ENCODE assay signal across 2 cellular contexts in genomic region chr5:10649518-10650410, GRCh38.
TF ChIP-seq lines count a peak whose summit lies in the region.

No MANE protein-coding gene starts in this region.

TF ChIP-seq in HEK293, 187 proteins besides CTCF, POLR2A, EP300 and RAD21 (continued from another document):
- no peak for TF ChIP-seq REPIN1 (tag by site-specific recombination; IDR thresholded peaks at IDR 0.05; ENCODE audit: low read depth)
- no peak for TF ChIP-seq BCL11A (tag by site-specific recombination; IDR thresholded peaks at IDR 0.05; ENCODE audit: low read depth)
- TF ChIP-seq, protein P1, sequence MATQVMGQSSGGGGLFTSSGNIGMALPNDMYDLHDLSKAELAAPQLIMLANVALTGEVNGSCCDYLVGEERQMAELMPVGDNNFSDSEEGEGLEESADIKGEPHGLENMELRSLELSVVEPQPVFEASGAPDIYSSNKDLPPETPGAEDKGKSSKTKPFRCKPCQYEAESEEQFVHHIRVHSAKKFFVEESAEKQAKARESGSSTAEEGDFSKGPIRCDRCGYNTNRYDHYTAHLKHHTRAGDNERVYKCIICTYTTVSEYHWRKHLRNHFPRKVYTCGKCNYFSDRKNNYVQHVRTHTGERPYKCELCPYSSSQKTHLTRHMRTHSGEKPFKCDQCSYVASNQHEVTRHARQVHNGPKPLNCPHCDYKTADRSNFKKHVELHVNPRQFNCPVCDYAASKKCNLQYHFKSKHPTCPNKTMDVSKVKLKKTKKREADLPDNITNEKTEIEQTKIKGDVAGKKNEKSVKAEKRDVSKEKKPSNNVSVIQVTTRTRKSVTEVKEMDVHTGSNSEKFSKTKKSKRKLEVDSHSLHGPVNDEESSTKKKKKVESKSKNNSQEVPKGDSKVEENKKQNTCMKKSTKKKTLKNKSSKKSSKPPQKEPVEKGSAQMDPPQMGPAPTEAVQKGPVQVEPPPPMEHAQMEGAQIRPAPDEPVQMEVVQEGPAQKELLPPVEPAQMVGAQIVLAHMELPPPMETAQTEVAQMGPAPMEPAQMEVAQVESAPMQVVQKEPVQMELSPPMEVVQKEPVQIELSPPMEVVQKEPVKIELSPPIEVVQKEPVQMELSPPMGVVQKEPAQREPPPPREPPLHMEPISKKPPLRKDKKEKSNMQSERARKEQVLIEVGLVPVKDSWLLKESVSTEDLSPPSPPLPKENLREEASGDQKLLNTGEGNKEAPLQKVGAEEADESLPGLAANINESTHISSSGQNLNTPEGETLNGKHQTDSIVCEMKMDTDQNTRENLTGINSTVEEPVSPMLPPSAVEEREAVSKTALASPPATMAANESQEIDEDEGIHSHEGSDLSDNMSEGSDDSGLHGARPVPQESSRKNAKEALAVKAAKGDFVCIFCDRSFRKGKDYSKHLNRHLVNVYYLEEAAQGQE (tag by site-specific recombination; IDR thresholded peaks at IDR 0.05), result peak; percentile 83
- TF ChIP-seq ZNF324 (tag by site-specific recombination; IDR thresholded peaks at IDR 0.05), result no peak

TF ChIP-seq in liver, 16 proteins besides CTCF, POLR2A, EP300 and RAD21 (continued from another document):
- TF ChIP-seq, protein P1 (IDR thresholded peaks at IDR 0.05), result peak; percentile 95
- TF ChIP-seq, protein P2, sequence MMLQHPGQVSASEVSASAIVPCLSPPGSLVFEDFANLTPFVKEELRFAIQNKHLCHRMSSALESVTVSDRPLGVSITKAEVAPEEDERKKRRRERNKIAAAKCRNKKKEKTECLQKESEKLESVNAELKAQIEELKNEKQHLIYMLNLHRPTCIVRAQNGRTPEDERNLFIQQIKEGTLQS (IDR thresholded peaks at IDR 0.05), result no peak
